Comparison of ENCODE assay signal across 8 cellular contexts in the genomic region with DNA sequence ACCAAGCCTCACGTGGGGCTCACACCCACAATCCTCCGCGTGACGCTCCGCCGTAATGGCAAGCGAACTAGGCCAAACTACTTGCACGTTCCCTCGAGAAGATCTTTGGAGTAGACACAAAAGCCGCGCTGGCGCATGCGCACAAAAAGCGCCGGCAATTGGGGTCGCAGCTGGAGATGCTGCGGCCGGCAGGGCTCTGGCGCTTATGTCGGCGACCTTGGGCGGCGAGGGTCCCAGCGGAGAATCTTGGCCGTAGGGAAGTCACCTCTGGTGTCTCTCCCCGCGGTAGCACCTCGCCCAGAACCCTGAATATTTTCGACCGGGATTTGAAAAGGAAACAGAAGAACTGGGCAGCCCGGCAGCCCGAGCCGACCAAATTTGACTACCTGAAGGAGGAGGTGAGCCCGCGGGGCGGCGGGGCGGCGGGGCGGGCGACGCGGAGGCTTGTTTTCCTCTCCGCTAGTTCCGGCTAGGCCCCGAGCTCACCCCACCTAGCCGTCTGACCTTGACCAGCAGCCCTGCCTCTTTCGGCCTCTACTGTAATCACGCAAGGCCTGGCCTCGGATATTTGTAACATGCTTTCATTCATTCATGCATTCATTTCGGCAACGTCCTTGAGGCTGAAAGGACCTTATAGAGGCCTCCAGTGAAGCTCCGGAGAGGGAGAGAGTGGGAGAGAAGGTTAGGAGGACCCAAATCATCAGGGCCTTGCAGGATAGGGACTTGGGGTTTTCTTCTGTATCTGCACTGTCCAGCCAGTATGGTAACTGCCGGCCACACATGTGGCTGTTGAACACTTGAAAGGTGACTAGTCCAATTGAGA. TPM values are rescaled to one million over a fixed set of nuclear protein-coding genes. Genes with fewer than 3 reads are reported as not detected.
DNase-seq lines count a peak whose midpoint lies in the region; ATAC-seq and TF ChIP-seq lines count a peak whose summit lies in the region.

A gene with protein sequence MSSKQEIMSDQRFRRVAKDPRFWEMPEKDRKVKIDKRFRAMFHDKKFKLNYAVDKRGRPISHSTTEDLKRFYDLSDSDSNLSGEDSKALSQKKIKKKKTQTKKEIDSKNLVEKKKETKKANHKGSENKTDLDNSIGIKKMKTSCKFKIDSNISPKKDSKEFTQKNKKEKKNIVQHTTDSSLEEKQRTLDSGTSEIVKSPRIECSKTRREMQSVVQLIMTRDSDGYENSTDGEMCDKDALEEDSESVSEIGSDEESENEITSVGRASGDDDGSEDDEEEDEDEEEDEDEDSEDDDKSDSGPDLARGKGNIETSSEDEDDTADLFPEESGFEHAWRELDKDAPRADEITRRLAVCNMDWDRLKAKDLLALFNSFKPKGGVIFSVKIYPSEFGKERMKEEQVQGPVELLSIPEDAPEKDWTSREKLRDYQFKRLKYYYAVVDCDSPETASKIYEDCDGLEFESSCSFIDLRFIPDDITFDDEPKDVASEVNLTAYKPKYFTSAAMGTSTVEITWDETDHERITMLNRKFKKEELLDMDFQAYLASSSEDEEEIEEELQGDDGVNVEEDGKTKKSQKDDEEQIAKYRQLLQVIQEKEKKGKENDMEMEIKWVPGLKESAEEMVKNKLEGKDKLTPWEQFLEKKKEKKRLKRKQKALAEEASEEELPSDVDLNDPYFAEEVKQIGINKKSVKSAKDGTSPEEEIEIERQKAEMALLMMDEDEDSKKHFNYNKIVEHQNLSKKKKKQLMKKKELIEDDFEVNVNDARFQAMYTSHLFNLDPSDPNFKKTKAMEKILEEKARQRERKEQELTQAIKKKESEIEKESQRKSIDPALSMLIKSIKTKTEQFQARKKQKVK (minus strand): TSS at position 27 of the 823 bp plus-strand sequence. CDS start 1,779 bp downstream, outside the sequence.
A gene with protein sequence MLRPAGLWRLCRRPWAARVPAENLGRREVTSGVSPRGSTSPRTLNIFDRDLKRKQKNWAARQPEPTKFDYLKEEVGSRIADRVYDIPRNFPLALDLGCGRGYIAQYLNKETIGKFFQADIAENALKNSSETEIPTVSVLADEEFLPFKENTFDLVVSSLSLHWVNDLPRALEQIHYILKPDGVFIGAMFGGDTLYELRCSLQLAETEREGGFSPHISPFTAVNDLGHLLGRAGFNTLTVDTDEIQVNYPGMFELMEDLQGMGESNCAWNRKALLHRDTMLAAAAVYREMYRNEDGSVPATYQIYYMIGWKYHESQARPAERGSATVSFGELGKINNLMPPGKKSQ (plus strand): TSS at position 136 of the 823 bp plus-strand sequence. CDS start 41 bp downstream, at position 177.

- CTCF ChIA-PET in BJ (lab: Yijun Ruan, JAX) = interaction anchor here (0.9 to 2.6 kb wide), 5 partner anchors 8 to 484 kb away, joined by 3 to 12 read pairs (median 4); no protein-coding TSS in a partner anchor

- H3K36me3 ChIP-seq in BJ (ENCODE audit: control insufficient read depth, insufficient read depth, low read length) = peaks cover 9% of the 10 kb centered on the region

- peak; percentile 97 for ATAC-seq in GM19324 (IDR thresholded peaks at IDR 0.05; ENCODE audit: low FRiP score, unreplicated experiment)
- peak; percentile 96 for ATAC-seq in HG03469 (IDR thresholded peaks at IDR 0.05; ENCODE audit: unreplicated experiment)
- ATAC-seq in left colon = peak; percentile 95

- POLR2A ChIA-PET in BJ (lab: Charles Lee) = interaction anchor here (0.5 to 0.6 kb wide), 2 partner anchors 170 to 180 kb away, joined by 3 read pairs; no protein-coding TSS in a partner anchor

- peak within 1 kb of the TSS; percentile 92 for H3K4me3 Mint-ChIP-seq in activated CD4-positive, alpha-beta T cell treated with anti-CD3 and anti-CD28 coated beads, Interleukin-2, amount 10 ng/mL, durations not matched to agents 24 days and 14 days

- peak within 1 kb of the TSS; percentile 93 for H3K27ac Mint-ChIP-seq in activated CD4-positive, alpha-beta T cell treated with anti-CD3 and anti-CD28 coated beads, Interleukin-2, amount 10 ng/mL, durations not matched to agents 24 days and 14 days

- TF ChIP-seq CTCF in BJ (IDR thresholded peaks at IDR 0.05; ENCODE audit: insufficient read depth, low read depth, low read length) = no peak
- no peak for TF ChIP-seq CTCF in coronary artery (IDR thresholded peaks at IDR 0.05)

- no peaks in the 10 kb centered on the region for H3K9me3 Mint-ChIP-seq in activated CD4-positive, alpha-beta T cell treated with anti-CD3 and anti-CD28 coated beads, Interleukin-2, amount 10 ng/mL, durations not matched to agents 24 days and 14 days

- peaks cover 45% of the 10 kb centered on the region for H3K36me3 Mint-ChIP-seq in activated CD4-positive, alpha-beta T cell treated with anti-CD3 and anti-CD28 coated beads, Interleukin-2, amount 10 ng/mL, durations not matched to agents 24 days and 14 days (ENCODE audit: low read depth)

- intact Hi-C loops in activated CD4-positive, alpha-beta T cell treated with anti-CD3 and anti-CD28 coated beads, Interleukin-2, amount 10 ng/mL, durations not matched to agents 24 days and 14 days (cut with micrococcal nuclease) = loop anchor here (1.0 to 10.0 kb wide), 4 partner anchors 32 to 858 kb away; partner anchors contain the start of genes ISM1 and TASP1
- intact Hi-C loops in left colon (cut with DNase I, micrococcal nuclease) = no loop called here

- peak within 1 kb of the TSS; percentile 87 to 90 for H3K27ac ChIP-seq in coronary artery

- no peaks in the 10 kb centered on the region for H3K27me3 Mint-ChIP-seq in activated CD4-positive, alpha-beta T cell treated with anti-CD3 and anti-CD28 coated beads, Interleukin-2, amount 10 ng/mL, durations not matched to agents 24 days and 14 days

- H3K27me3 ChIP-seq in BJ (ENCODE audit: control insufficient read depth, insufficient read depth, low read length) = no peaks in the 10 kb centered on the region

- H3K4me1 Mint-ChIP-seq in activated CD4-positive, alpha-beta T cell treated with anti-CD3 and anti-CD28 coated beads, Interleukin-2, amount 10 ng/mL, durations not matched to agents 24 days and 14 days = peaks cover 34% of the 10 kb centered on the region

- peak within 1 kb of the TSS; percentile 85 for H3K4me3 ChIP-seq in BJ (ENCODE audit: low read depth, low read length)
- peak within 1 kb of the TSS; percentile 87 for H3K4me3 ChIP-seq in coronary artery

- DNase-seq in BJ (ENCODE audit: low read depth) (peak; percentile 85), NCI-H526 treated with DMSO at 0.1 percent for 48 hours (lab: John Stamatoyannopoulos, UW) (peak; percentile 98), coronary artery (ENCODE audit: low spot score) (peak; percentile 95), left colon (peak; percentile 94 to 95)
- DNase-seq in activated CD4-positive, alpha-beta T cell treated with anti-CD3 and anti-CD28 coated beads, Interleukin-2, amount 10 ng/mL, durations not matched to agents 24 days and 14 days = peak; percentile 98
- peak; percentile 94 for DNase-seq in stimulated activated CD4-positive, alpha-beta T cell treated with anti-CD3 and anti-CD28 coated beads, Interleukin-1b, Interleukin-23, amount 100 ng/mL, for 48 hours

RNA-seq across cellular contexts. Expression of the first gene that starts in this region (rescaled TPM):
- 0.76 and 2.8 TPM in 2 replicates for polyA plus RNA-seq in BJ (2011; rRNA removed)
- 0.14 and 1.3 TPM in 2 replicates for polyA minus RNA-seq in BJ (2011; rRNA and poly(A)+ RNA removed)
- 32.8 and 34.5 TPM in 2 replicates for total RNA-seq in activated CD4-positive, alpha-beta T cell treated with anti-CD3 and anti-CD28 coated beads, Interleukin-2, amount 10 ng/mL, durations not matched to agents 24 days and 14 days
- 10 to 100 TPM; 11.7 to 12.4 TPM for total RNA-seq in left colon

RNA-seq across cellular contexts. Expression of the second gene that starts in this region (rescaled TPM):
- polyA plus RNA-seq in BJ (2011; rRNA removed) = 6.3 and 16.1 TPM in 2 replicates
- 4.9 and 5.8 TPM in 2 replicates for polyA minus RNA-seq in BJ (2011; rRNA and poly(A)+ RNA removed)
- 32.3 and 32.8 TPM in 2 replicates for total RNA-seq in activated CD4-positive, alpha-beta T cell treated with anti-CD3 and anti-CD28 coated beads, Interleukin-2, amount 10 ng/mL, durations not matched to agents 24 days and 14 days
- total RNA-seq in left colon = 10 to 100 TPM; 30.9 to 38.5 TPM

Comparison
In these comparisons a context has a peak if more than half of its experiments do, and no peak if none do; other contexts are left out.
1. Peak in every context shown above with its lines: DNase-seq, ATAC-seq, H3K4me3 ChIP-seq and H3K27ac ChIP-seq.